In genomic region chr17:51666971-51667721, GRCh38 we compare ENCODE assay signal across 22 cellular contexts.
"Had no signal": no experiment of that assay in that cellular context is flagged by ENCODE, and none has a peak within 500 bp of the region (broad histone marks: within the 10 kb centered on the region; RNA-seq: fewer than 3 reads in every experiment).

No MANE protein-coding gene starts in this region.

- H3K4me2 ChIP-seq: hepatocyte had no signal

- H3K27me3 ChIP-seq: right atrium auricular region, uterus had no signal

- H3K9me3 ChIP-seq: gastroesophageal sphincter, right atrium auricular region, thoracic aorta, uterus had no signal

- H3K27ac ChIP-seq: gastroesophageal sphincter, hepatocyte, right atrium auricular region, thoracic aorta, uterus, WERI-Rb-1 had no signal

- H3K79me2 ChIP-seq: hepatocyte had no signal

- FAIRE-seq: astrocyte had no signal

- DNase-seq: activated CD4-positive, alpha-beta memory T cell treated with anti-CD3 and anti-CD28 coated beads for 36 hours; activated CD4-positive, alpha-beta T cell treated with anti-CD3 and anti-CD28 coated beads for 48 hours; activated CD8-positive, alpha-beta memory T cell treated with anti-CD3 and anti-CD28 coated beads, Interleukin-2, amount 50 U/mL, for 4 hours; activated effector memory CD4-positive, alpha-beta T cell treated with anti-CD3 and anti-CD28 coated beads, Interleukin-2, amount 50 U/mL, for 16 hours; activated naive CD4-positive, alpha-beta T cell treated with anti-CD3 and anti-CD28 coated beads for 36 hours; activated T-cell treated with anti-CD3 and anti-CD28 coated beads, Interleukin-2, amount 50 U/mL, for 1 hour; amniotic stem cell; central memory CD4-positive, alpha-beta T cell; midbrain; naive thymus-derived CD8-positive, alpha-beta T cell; stimulated activated CD4-positive, alpha-beta T cell treated with anti-CD3 and anti-CD28 coated beads, Interleukin-2, amount 100 ng/mL, for 48 hours; stimulated activated naive CD8-positive, alpha-beta T cell treated with anti-CD3 and anti-CD28 coated beads, Interleukin-15, Interleukin-2, amounts not matched to agents 100 U/mL and 50 U/mL, for 24 hours; T-helper 9 cell; trophoblast cell; uterus; WERI-Rb-1 had no signal

- H2AFZ ChIP-seq: hepatocyte had no signal

- ATAC-seq: activated CD4-positive, CD25-positive, alpha-beta regulatory T cell treated with anti-CD3 and anti-CD28 coated beads, Interleukin-2, amount 50 U/mL, for 24 hours; gastroesophageal sphincter; naive thymus-derived CD8-positive, alpha-beta T cell; stimulated activated naive CD8-positive, alpha-beta T cell treated with anti-CD3 and anti-CD28 coated beads, Interleukin-15, Interleukin-2, amounts not matched to agents 100 U/mL and 50 U/mL, for 24 hours had no signal

- H3K4me1 ChIP-seq: gastroesophageal sphincter, right atrium auricular region, uterus had no signal

- H3K36me3 ChIP-seq: gastroesophageal sphincter, right atrium auricular region, thoracic aorta, uterus, WERI-Rb-1 had no signal

- H3K4me3 ChIP-seq: gastroesophageal sphincter, hepatocyte, right atrium auricular region, thoracic aorta, uterus had no signal
